Comparison of ENCODE assay signal across 8 cellular contexts in the genomic region with DNA sequence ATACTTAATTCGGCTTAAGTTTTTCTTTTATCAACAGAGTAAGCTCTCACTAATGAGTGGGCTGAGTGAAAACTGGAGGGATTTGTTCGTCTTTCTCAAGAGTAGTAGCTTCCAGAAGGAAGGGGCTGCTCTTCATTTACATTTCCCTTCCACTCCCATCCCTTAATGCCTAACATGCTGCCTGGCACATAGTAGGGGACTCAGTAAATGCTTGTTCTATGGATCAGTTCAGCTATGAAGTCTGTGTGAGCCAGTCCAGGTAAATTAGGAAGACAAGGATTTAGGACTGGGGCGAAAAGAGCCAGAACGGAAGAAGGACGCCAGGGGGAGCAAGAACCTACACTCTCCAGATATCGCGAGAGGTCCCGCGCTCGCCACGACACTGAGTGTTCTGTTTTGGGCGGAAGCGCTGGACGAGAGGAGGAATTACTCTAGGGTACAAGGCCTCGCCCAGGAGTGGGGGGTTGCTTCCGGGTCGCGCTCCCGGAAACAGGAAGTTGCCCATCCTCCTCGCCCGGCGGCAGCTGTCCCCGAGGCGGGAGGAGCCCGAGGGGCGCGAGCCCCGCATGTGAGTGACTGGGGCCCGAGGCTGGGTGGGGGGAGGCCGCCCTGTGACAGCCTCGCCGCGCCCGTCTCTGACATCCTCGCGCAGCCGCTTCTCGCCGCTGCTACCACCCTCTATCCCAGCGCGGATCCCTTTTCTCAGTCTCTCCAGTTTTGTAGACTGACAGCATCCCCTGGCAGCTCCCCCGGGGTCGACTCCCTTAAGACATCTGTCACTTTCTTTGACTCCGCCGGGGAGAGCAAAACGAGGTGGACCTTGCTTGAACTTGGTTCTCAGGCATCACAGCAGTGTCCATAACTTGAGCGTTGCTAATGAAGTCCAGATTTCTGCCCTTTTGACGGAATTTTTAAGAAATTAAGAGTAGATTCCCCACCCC. TPM values are rescaled to one million over a fixed set of nuclear protein-coding genes. Genes with fewer than 3 reads are reported as not detected.
DNase-seq lines count a peak whose midpoint lies in the region; ATAC-seq and TF ChIP-seq lines count a peak whose summit lies in the region.

A gene with protein sequence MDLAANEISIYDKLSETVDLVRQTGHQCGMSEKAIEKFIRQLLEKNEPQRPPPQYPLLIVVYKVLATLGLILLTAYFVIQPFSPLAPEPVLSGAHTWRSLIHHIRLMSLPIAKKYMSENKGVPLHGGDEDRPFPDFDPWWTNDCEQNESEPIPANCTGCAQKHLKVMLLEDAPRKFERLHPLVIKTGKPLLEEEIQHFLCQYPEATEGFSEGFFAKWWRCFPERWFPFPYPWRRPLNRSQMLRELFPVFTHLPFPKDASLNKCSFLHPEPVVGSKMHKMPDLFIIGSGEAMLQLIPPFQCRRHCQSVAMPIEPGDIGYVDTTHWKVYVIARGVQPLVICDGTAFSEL (plus strand): TSS at position 492 of the 941 bp plus-strand sequence. CDS start 13,493 bp downstream, outside the sequence.

- H3K36me3 ChIP-seq in right atrium auricular region (no peaks in the 10 kb centered on the region), uterus (no peaks in the 10 kb centered on the region)

- intact Hi-C loops in T-helper 2 cell treated with Interferon-gamma antibody and Interleukin-4, amounts not matched to agents 100 ng/mL and 5 ng/mL, for 36 hours (cut with micrococcal nuclease): loop anchor here (1.0 to 5.0 kb wide), 9 partner anchors 10 to 547 kb away; partner anchors contain the start of genes CMTR1, MTCH1 and PIM1
- intact Hi-C loops in uterus (cut with DNase I; ENCODE audit: low total_unique reads): loop anchor here (10.0 kb wide), 1 partner anchor 129 kb away; no protein-coding TSS in a partner anchor

- H3K27ac ChIP-seq in right atrium auricular region (peak within 1 kb of the TSS; percentile 87 to 92), uterus (peak within 1 kb of the TSS; percentile 91 to 92)

- peak; percentile 72 to 91 for TF ChIP-seq CTCF in right atrium auricular region (IDR thresholded peaks at IDR 0.05)
- TF ChIP-seq CTCF in uterus (IDR thresholded peaks at IDR 0.05): peak; percentile 88 to 97 (median 94)

- H3K9me3 ChIP-seq in right atrium auricular region (no peaks in the 10 kb centered on the region), uterus (no peaks in the 10 kb centered on the region)

- no peaks in the 10 kb centered on the region for H3K27me3 ChIP-seq in right atrium auricular region
- H3K27me3 ChIP-seq in uterus: no peaks in the 10 kb centered on the region

- H3K4me1 ChIP-seq in right atrium auricular region: peaks cover 0 to 28% of the 10 kb centered on the region in 2 donors
- peaks cover 6 to 7% of the 10 kb centered on the region in 2 donors for H3K4me1 ChIP-seq in uterus

- H3K4me3 ChIP-seq in right atrium auricular region (peak within 1 kb of the TSS; percentile 71 to 81), uterus (peak within 1 kb of the TSS; percentile 58 to 92)

- TF ChIP-seq POLR2A in uterus (IDR thresholded peaks at IDR 0.05): peak; percentile 44 to 76

- DNase-seq in NCI-H187 treated with DMSO at 0.1 percent for 48 hours (lab: John Stamatoyannopoulos, UW) (peak; percentile 94), anterior cingulate cortex (lab: John Stamatoyannopoulos, UW) (peak; percentile 53 to 99 (median 96)), right atrium auricular region (ENCODE audit: low spot score) (peak; percentile 99), pulmonary artery endothelial cell (ENCODE audit: low read depth, low spot score) (peak; percentile 89), uterus (peak; percentile 96 to 99)

- ATAC-seq in GM18502 (IDR thresholded peaks at IDR 0.05; ENCODE audit: poor library complexity, unreplicated experiment) (peak; percentile 97), HG02970 (IDR thresholded peaks at IDR 0.05; ENCODE audit: low FRiP score, unreplicated experiment) (peak; percentile 99)

RNA-seq across cellular contexts. Expression of the gene that starts here (rescaled TPM):
- total RNA-seq in T-helper 2 cell treated with Interferon-gamma antibody and Interleukin-4, amounts not matched to agents 100 ng/mL and 5 ng/mL, for 36 hours: 45.1 and 46.2 TPM in 2 replicates
- 10 to 100 TPM; 55.0 to 59.5 TPM for total RNA-seq in right atrium auricular region
- total RNA-seq in pulmonary artery endothelial cell: 26.2 and 32.5 TPM in 2 replicates
- 10 to 100 TPM; 21.3 to 67.9 (median 42.6) TPM for total RNA-seq in uterus

Comparison
In these comparisons a context has a peak if more than half of its experiments do, and no peak if none do; other contexts are left out.
1. Peak in every context shown above with its lines: DNase-seq, ATAC-seq, H3K4me3 ChIP-seq and H3K27ac ChIP-seq.